15 cellular contexts compared by ENCODE assay signal in genomic region chr15:74259324-74259712, GRCh38. TPM values are rescaled to one million over a fixed set of nuclear protein-coding genes. Genes with fewer than 3 reads are reported as not detected.
"Had no signal": no experiment of that assay in that cellular context is flagged by ENCODE, and none has a peak within 500 bp of the region (broad histone marks: within the 10 kb centered on the region; RNA-seq: fewer than 3 reads in every experiment).

No MANE protein-coding gene starts in this region.

- H3K9me3 ChIP-seq: lower lobe of right lung, neutrophil, uterus had no signal

- ATAC-seq: activated CD4-positive, alpha-beta T cell treated with anti-CD3 and anti-CD28 coated beads for 36 hours; activated T-cell treated with anti-CD3 and anti-CD28 coated beads, Interleukin-2, amount 50 U/mL, for 72 hours; lower lobe of right lung; right cardiac atrium had no signal

- DNase-seq: activated CD4-positive, alpha-beta memory T cell treated with anti-CD3 and anti-CD28 coated beads, Interleukin-2, amount 10 ng/mL, durations not matched to agents 7 days and 5 days; activated CD4-positive, alpha-beta T cell treated with anti-CD3 and anti-CD28 coated beads for 36 hours; activated gamma-delta T cell treated with Interleukin-2 at 50 U/mL for 16 hours; activated naive CD8-positive, alpha-beta T cell treated with anti-CD3 and anti-CD28 coated beads for 36 hours; activated T-cell treated with anti-CD3 and anti-CD28 coated beads, Interleukin-2, amount 50 U/mL, for 72 hours; endodermal cell; erythroblast; lower lobe of right lung; small intestine; uterus had no signal

- H3K27ac ChIP-seq: lower lobe of right lung, neutrophil, uterus had no signal

- H3K4me1 ChIP-seq: lower lobe of right lung had no signal

- FAIRE-seq: small intestine had no signal

- H3K4me3 ChIP-seq: lower lobe of right lung, uterus had no signal

- H3K36me3 ChIP-seq: lower lobe of right lung, neutrophil, uterus had no signal

RNA-seq across cellular contexts. Expression of gene CCDC33, which starts 23.2 kb away (rescaled TPM):
- total RNA-seq: activated CD4-positive, alpha-beta memory T cell treated with anti-CD3 and anti-CD28 coated beads, Interleukin-2, amount 10 ng/mL, durations not matched to agents 7 days and 5 days; activated CD4-positive, alpha-beta T cell treated with anti-CD3 and anti-CD28 coated beads for 36 hours; activated T-cell treated with anti-CD3 and anti-CD28 coated beads, Interleukin-2, amount 50 U/mL, for 72 hours; dermis microvascular lymphatic vessel endothelial cell; myocyte; posterior vena cava; right cardiac atrium had no signal

RNA-seq across cellular contexts. Expression of gene STRA6, which starts 56.7 kb away (rescaled TPM):
- total RNA-seq: activated CD4-positive, alpha-beta memory T cell treated with anti-CD3 and anti-CD28 coated beads, Interleukin-2, amount 10 ng/mL, durations not matched to agents 7 days and 5 days; activated CD4-positive, alpha-beta T cell treated with anti-CD3 and anti-CD28 coated beads for 36 hours; lower lobe of right lung; myocyte had no signal
